Comparison of ENCODE assay signal across 8 cellular contexts in the genomic region with DNA sequence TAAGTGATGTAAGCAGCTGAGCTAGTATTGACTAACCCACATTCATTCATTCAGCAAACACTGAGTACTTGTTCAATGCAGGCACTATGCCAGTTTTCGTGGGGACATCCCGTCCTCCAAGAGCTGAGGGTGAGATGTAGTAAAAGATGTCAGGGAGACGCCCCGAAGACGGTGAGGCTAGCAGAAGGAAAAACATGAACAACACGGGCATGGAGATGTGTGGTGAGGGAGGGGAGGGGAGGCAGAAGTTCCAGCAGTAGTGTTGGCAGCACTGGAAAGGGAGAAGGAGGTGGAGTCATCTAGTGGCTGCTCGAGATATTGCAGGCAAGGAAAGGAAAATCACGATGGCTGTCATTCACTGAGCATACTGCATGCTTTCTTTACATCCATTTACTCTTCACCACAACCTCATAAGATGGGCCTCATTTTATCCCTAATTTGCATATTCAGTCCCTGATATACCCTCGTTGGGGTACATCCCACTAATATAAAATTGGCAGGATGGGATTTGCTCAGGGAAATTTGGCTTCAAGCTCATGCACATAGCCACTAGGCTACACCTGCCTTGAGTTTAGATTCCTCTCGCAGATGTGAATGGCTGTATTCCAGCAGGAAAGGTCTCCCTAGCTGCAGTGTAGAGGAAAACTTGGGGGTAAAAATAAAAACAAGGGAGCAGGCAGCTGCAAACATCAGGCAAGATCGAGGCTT. TPM values are rescaled to one million over a fixed set of nuclear protein-coding genes. Genes with fewer than 3 reads are reported as not detected.
DNase-seq lines count a peak whose midpoint lies in the region; ATAC-seq, FAIRE-seq and TF ChIP-seq lines count a peak whose summit lies in the region.

No MANE protein-coding gene starts in this region.

- no peaks in the 10 kb centered on the region for H3K36me3 ChIP-seq in psoas muscle (ENCODE audit: insufficient read depth in 1 of 2, low read depth in 1 of 2)

- 10 to 14% (median 12%) methylated on average over 11 of the region's 11 CpGs for WGBS in psoas muscle, 3 donors

- TF ChIP-seq CTCF in AG10803 (conservative IDR thresholded peaks at IDR 0.05; ENCODE audit: low read length): peak; percentile 100
- peak; percentile 88 for TF ChIP-seq CTCF in psoas muscle (IDR thresholded peaks at IDR 0.05)

- FAIRE-seq in RCC 7860 (lab: Jason Lieb, UNC): no peak

- H3K4me3 ChIP-seq in AG10803 (ENCODE audit: low read length) (no peak overlapping the region; the same call in 1 of the 2 replicates), psoas muscle (no peak overlapping the region)

- peaks cover 0 to 17% (median 2%) of the 10 kb centered on the region in 3 donors for H3K27me3 ChIP-seq in psoas muscle (ENCODE audit: insufficient read depth in 3 of 3, low read length in 2 of 3)

- intact Hi-C loops in left cardiac atrium (cut with DNase I) (loop anchor here in 1 of 2 donors (5.0 kb wide), 1 partner anchor 428 kb away; no protein-coding TSS in a partner anchor), psoas muscle (cut with DNase I) (no loop called here)

- peak; percentile 44 for ATAC-seq in GM18502 (IDR thresholded peaks at IDR 0.05; ENCODE audit: poor library complexity, unreplicated experiment)
- peak; percentile 31 to 47 for ATAC-seq in left cardiac atrium
- ATAC-seq in psoas muscle: peak; percentile 52 to 68 (median 58)

- H3K4me1 ChIP-seq in psoas muscle: peaks cover 6% of the 10 kb centered on the region

- H3K9me3 ChIP-seq in psoas muscle: no peaks in the 10 kb centered on the region

- DNase-seq in AG10803 (ENCODE audit: low read depth): peak; percentile 58
- DNase-seq in HuH-7.5 (ENCODE audit: low spot score): peak; percentile 77
- peak; percentile 52 for DNase-seq in RCC 7860 (ENCODE audit: low spot score)
- peak; percentile 58 for DNase-seq in amniotic epithelial cell (ENCODE audit: low read depth)
- peak; percentile 56 for DNase-seq in left cardiac atrium
- no peak for DNase-seq in psoas muscle
- DNase-seq in COR-L47 (lab: John Stamatoyannopoulos, UW): no peak

- no peak overlapping the region for H3K27ac ChIP-seq in psoas muscle

RNA-seq across cellular contexts. Expression of a gene that starts 14.5 kb away (rescaled TPM):
- total RNA-seq in left cardiac atrium (1 to 10 TPM; 1.6 to 1.9 TPM), psoas muscle (under 1 TPM in 3 of 4 donors, not detected in 1; 0.25 to 0.81 (median 0.52) TPM)
- polyA plus RNA-seq in psoas muscle: 1 to 10 TPM in 1 of 3 donors, under 1 TPM in 2; 0.11 to 1.4 (median 0.26) TPM

RNA-seq across cellular contexts. Expression of a gene that starts 38.1 kb away (rescaled TPM):
- total RNA-seq in left cardiac atrium: not detected
- not detected for total RNA-seq in psoas muscle
- under 1 TPM in 2 of 3 donors, not detected in 1; 0.03 to 0.04 TPM for polyA plus RNA-seq in psoas muscle

RNA-seq across cellular contexts. Expression of a gene that starts 56.6 kb away (rescaled TPM):
- 1 to 10 TPM; 4.0 to 5.1 TPM for total RNA-seq in left cardiac atrium
- 1 to 10 TPM; 1.5 to 2.1 (median 1.7) TPM for total RNA-seq in psoas muscle
- polyA plus RNA-seq in psoas muscle: 1 to 10 TPM in 1 of 3 donors, under 1 TPM in 2; 0.73 to 1.7 (median 0.92) TPM

Comparison
In these comparisons a context has a peak if more than half of its experiments do, and no peak if none do; other contexts are left out.
1. DNase-seq: peak in AG10803 (single experiment), HuH-7.5 (single experiment), RCC 7860 (single experiment), amniotic epithelial cell (single experiment) and left cardiac atrium (single experiment); none in psoas muscle (0 of 2) and COR-L47 (single experiment).
2. Peak in every context shown above with its lines, with median percentiles within 50 percentile points of each other: ATAC-seq.